Comparison of ENCODE assay signal across 10 cellular contexts in genomic region chr10:44853148-44853734, GRCh38. TPM values are rescaled to one million over a fixed set of nuclear protein-coding genes. Genes with fewer than 3 reads are reported as not detected.
A peak's percentile ranks its signal among the peaks of the same experiment; 100 is the strongest.
DNase-seq lines count a peak whose midpoint lies in the region; ATAC-seq, FAIRE-seq and TF ChIP-seq lines count a peak whose summit lies in the region.
"Had no signal": no experiment of that assay in that cellular context is flagged by ENCODE, and none has a peak within 500 bp of the region (broad histone marks: within the 10 kb centered on the region; RNA-seq: fewer than 3 reads in every experiment).

No MANE protein-coding gene starts in this region.

- no peaks in the 10 kb centered on the region for H3K27me3 ChIP-seq in bronchial epithelial cell (ENCODE audit: control insufficient read depth, insufficient read depth, low read length)
- no peaks in the 10 kb centered on the region for H3K27me3 ChIP-seq in right lobe of liver

- H3K4me3 ChIP-seq in bronchial epithelial cell (ENCODE audit: low read depth, low read length): no peak overlapping the region
- H3K4me3 ChIP-seq in right lobe of liver: no peak overlapping the region
- H3K4me3 ChIP-seq: psoas muscle had no signal

- 13% methylated on average over 1 of the region's 1 CpG for WGBS in right lobe of liver (ENCODE audit: insufficient coverage, low coverage, low lambda C conversion rate, missing lambda C conversion rate)

- no TSS peak for BruUV-seq in Calu3 (replicated peaks; lab: Mats Ljungman, UMichigan)

- no peaks in the 10 kb centered on the region for H3K36me3 Mint-ChIP-seq in Calu3 (ENCODE audit: insufficient read depth, unreplicated experiment)
- H3K36me3 Mint-ChIP-seq: T-cell had no signal

- no peaks in the 10 kb centered on the region for H3K9me3 ChIP-seq in right lobe of liver
- H3K9me3 ChIP-seq: psoas muscle had no signal

- no peak overlapping the region for H3K27ac Mint-ChIP-seq in Calu3 (ENCODE audit: unreplicated experiment)
- H3K27ac Mint-ChIP-seq: T-cell had no signal

- TF ChIP-seq CTCF in Calu3 (IDR thresholded peaks at IDR 0.05; ENCODE audit: unreplicated experiment) (no peak), bronchial epithelial cell (IDR thresholded peaks at IDR 0.05; ENCODE audit: insufficient read depth, low read length, severe bottlenecking) (peak; percentile 50), right lobe of liver (IDR thresholded peaks at IDR 0.05) (peak in 2 of 4 donors; percentile 12 to 27), omental fat pad (IDR thresholded peaks at IDR 0.05) (no peak)

- no peak for TF ChIP-seq POLR2A in right lobe of liver (IDR thresholded peaks at IDR 0.05)

- no peaks in the 10 kb centered on the region for H3K4me1 Mint-ChIP-seq in Calu3 (ENCODE audit: low read depth, unreplicated experiment)
- H3K4me1 Mint-ChIP-seq: T-cell had no signal

- H3K36me3 ChIP-seq in bronchial epithelial cell (ENCODE audit: control insufficient read depth, insufficient read depth, low read length) (no peaks in the 10 kb centered on the region), right lobe of liver (no peaks in the 10 kb centered on the region)

- no peaks in the 10 kb centered on the region for H3K4me1 ChIP-seq in right lobe of liver
- H3K4me1 ChIP-seq: psoas muscle had no signal

- no peak overlapping the region for H3K4me3 Mint-ChIP-seq in Calu3 (ENCODE audit: low read depth, unreplicated experiment)
- H3K4me3 Mint-ChIP-seq: T-cell had no signal

- CTCF ChIA-PET in Calu3 (lab: Charles Lee): interaction anchor here (1.0 kb wide), 1 partner anchor 14 kb away, joined by 3 read pairs; no protein-coding TSS in a partner anchor

- FAIRE-seq in bronchial epithelial cell (lab: Jason Lieb, UNC): no peak

- DNase-seq in Calu3: peak; percentile 17
- peak; percentile 20 for DNase-seq in HT-29 (ENCODE audit: low spot score)
- DNase-seq in bronchial epithelial cell (ENCODE audit: low read depth): peak; percentile 22
- DNase-seq in right lobe of liver: no peak
- DNase-seq in omental fat pad (ENCODE audit: low spot score): no peak
- no peak for DNase-seq in NK-92 (lab: John Stamatoyannopoulos, UW; ENCODE audit: unreplicated experiment)
- DNase-seq in foreskin melanocyte: no peak
- DNase-seq: T-cell had no signal

- ATAC-seq in right lobe of liver (peak in 3 of 4 donors; percentile 40 to 57 (median 55)), omental fat pad (ENCODE audit: low FRiP score) (no peak), GM21381 (IDR thresholded peaks at IDR 0.05; ENCODE audit: unreplicated experiment) (no peak)
- ATAC-seq: psoas muscle, T-cell had no signal

- H3K27ac ChIP-seq in right lobe of liver: no peak overlapping the region
- H3K27ac ChIP-seq: psoas muscle had no signal

- H3K27me3 Mint-ChIP-seq in Calu3 (ENCODE audit: unreplicated experiment): peaks cover 43% of the 10 kb centered on the region

- intact Hi-C loops in Calu3 (cut with micrococcal nuclease; ENCODE audit: unreplicated experiment) (no loop called here), right lobe of liver (cut with DNase I) (loop anchor here (5.0 to 10.0 kb wide), 2 partner anchors 146 to 468 kb away; partner anchors contain the start of gene CXCL12 (in 1 of the 2))

- H3K9me3 Mint-ChIP-seq in Calu3 (ENCODE audit: low read depth, unreplicated experiment): no peaks in the 10 kb centered on the region

RNA-seq across cellular contexts. Expression of gene TMEM72, which starts 57.9 kb away (rescaled TPM):
- total RNA-seq in Calu3 (2022) (not detected in 2 replicates), bronchial epithelial cell (not detected in 2 replicates), right lobe of liver (not detected), omental fat pad (not detected)
- total RNA-seq in HT-29 (2014; rRNA removed; shearing (Covaris generic)): not detected in 2 replicates
- total RNA-seq: psoas muscle had no signal

Comparison
In these comparisons a context has a peak if more than half of its experiments do, and no peak if none do; other contexts are left out.
1. DNase-seq: peak in Calu3 (single experiment), HT-29 (single experiment) and bronchial epithelial cell (single experiment); none in right lobe of liver (0 of 3), omental fat pad (single experiment), NK-92 (single experiment) and foreskin melanocyte (single experiment).
2. ATAC-seq: peak in right lobe of liver (3 of 4); none in omental fat pad (single experiment) and GM21381 (single experiment).